25 cellular contexts compared by ENCODE assay signal in genomic region chr4:111605111-111605510, GRCh38.
"Had no signal": no experiment of that assay in that cellular context is flagged by ENCODE, and none has a peak within 500 bp of the region (broad histone marks: within the 10 kb centered on the region; RNA-seq: fewer than 3 reads in every experiment).

No MANE protein-coding gene starts in this region.

- DNase-seq: immature natural killer cell; kidney; left colon; left lung; lower lobe of right lung; midbrain; mucosa of descending colon; naive thymus-derived CD4-positive, alpha-beta T cell; ovary; right lobe of liver; stimulated activated CD4-positive, alpha-beta T cell treated with anti-CD3 and anti-CD28 coated beads, Interleukin-12 subunit alpha, Interleukin-12 subunit beta, amount 100 ng/mL, for 4 hours; stimulated activated CD4-positive, alpha-beta T cell treated with anti-CD3 and anti-CD28 coated beads, Interleukin-15, amount 100 ng/mL, for 24 hours; stimulated activated CD4-positive, alpha-beta T cell treated with anti-CD3 and anti-CD28 coated beads, Interleukin-2, amount 100 ng/mL, for 24 hours; stimulated activated CD4-positive, alpha-beta T cell treated with anti-CD3 and anti-CD28 coated beads, Interleukin-4, amount 100 ng/mL, for 1 hour; stimulated activated naive B cell treated with anti-CD40 and anti-IgM and Interleukin-4, amounts not matched to agents 10 μg/mL and 1 μg/mL and 100 μg/mL, for 72 hours; stimulated activated naive CD8-positive, alpha-beta T cell treated with anti-CD3 and anti-CD28 coated beads, Interleukin-15, Interleukin-2, amounts not matched to agents 100 U/mL and 50 U/mL, for 24 hours; stomach; testis; thyroid gland; transverse colon; upper lobe of left lung had no signal

- H3K36me3 ChIP-seq: left lung, lower lobe of right lung, ovary, right atrium auricular region, right lobe of liver, stomach, thyroid gland, transverse colon, upper lobe of left lung, vagina had no signal

- FAIRE-seq: islet of Langerhans, kidney had no signal

- ATAC-seq: left colon; left lung; lower lobe of right lung; mucosa of descending colon; naive thymus-derived CD4-positive, alpha-beta T cell; natural killer cell treated with Interleukin-12 subunit alpha and Interleukin-12 subunit beta and Interleukin-15 and Interleukin-18, amount 100 ng/mL, for 72 hours; right lobe of liver; stimulated activated naive B cell treated with anti-CD40 and anti-IgM and Interleukin-4, amounts not matched to agents 10 μg/mL and 1 μg/mL and 100 μg/mL, for 72 hours; stimulated activated naive CD8-positive, alpha-beta T cell treated with anti-CD3 and anti-CD28 coated beads, Interleukin-15, Interleukin-2, amounts not matched to agents 100 U/mL and 50 U/mL, for 24 hours had no signal

- H3K27me3 ChIP-seq: left lung, ovary, right atrium auricular region, right lobe of liver, stomach, testis, thyroid gland, transverse colon, upper lobe of left lung, vagina had no signal

- H3K27ac ChIP-seq: left lung, lower lobe of right lung, ovary, right atrium auricular region, right lobe of liver, stomach, testis, thyroid gland, transverse colon, upper lobe of left lung, vagina had no signal

- H3K4me1 ChIP-seq: left lung, lower lobe of right lung, right atrium auricular region, right lobe of liver, stomach, testis, thyroid gland, transverse colon, upper lobe of left lung, vagina had no signal

- H3K9me3 ChIP-seq: left lung, lower lobe of right lung, mucosa of descending colon, ovary, right atrium auricular region, right lobe of liver, stomach, testis, thyroid gland, transverse colon, upper lobe of left lung, vagina had no signal

- H3K4me3 ChIP-seq: left lung, lower lobe of right lung, mucosa of descending colon, ovary, right atrium auricular region, right lobe of liver, stomach, testis, thyroid gland, transverse colon, upper lobe of left lung, vagina had no signal
